ENCODE assay signal across 8 cellular contexts in the genomic region with DNA sequence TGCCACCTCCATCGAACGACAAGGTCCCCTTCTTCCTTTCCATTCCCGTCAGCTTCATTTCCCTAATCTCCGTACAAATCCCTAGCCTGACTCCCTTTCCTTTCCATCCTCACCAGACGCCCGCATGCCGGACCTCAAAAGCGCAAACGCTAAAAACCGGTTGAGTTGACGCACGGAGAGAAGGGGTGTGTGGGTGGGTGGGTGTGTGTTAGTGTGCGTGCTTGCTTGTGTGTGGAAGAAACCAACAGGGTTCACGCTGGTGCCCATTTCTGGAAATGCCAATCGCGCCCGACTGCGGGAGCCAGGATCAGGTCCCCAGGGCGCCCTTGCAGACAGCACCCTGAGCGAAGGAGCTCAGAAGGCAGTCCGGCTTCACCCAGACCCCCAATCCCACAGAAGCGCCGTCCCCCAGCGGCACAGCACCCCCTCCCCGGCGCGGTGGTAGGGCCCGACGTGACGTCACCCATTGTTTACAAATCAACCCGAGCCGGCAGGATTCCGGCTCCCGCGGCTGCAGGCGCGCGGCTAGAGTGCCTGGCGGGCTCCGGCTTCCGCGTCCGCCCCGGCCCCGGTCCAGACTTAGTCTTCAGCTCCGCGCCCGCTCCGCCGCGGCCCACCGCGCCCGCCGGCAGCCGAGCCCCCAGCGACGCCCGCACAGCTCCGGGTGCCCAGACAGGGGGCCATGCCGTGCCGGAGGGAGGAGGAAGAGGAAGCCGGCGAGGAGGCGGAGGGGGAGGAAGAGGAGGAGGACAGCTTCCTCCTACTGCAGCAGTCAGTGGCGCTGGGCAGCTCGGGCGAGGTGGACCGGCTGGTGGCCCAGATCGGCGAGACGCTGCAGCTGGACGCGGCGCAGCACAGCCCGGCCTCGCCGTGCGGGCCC.
A peak's percentile ranks its signal among the peaks of the same experiment; 100 is the strongest.
DNase-seq lines count a peak whose midpoint lies in the region; ATAC-seq and TF ChIP-seq lines count a peak whose summit lies in the region.

Gene FRAT1 (plus strand): TSS at position 500 of the 880 bp plus-strand sequence. CDS start 183 bp downstream, at position 683.

- no peaks in the 10 kb centered on the region for H3K36me3 ChIP-seq in DND-41 (ENCODE audit: insufficient read depth, low read length)
- no peaks in the 10 kb centered on the region for H3K36me3 ChIP-seq in KOPT-K1 (ENCODE audit: insufficient read depth, low read length)
- H3K36me3 ChIP-seq in neuron (ENCODE audit: insufficient read depth, low read length), result no peaks in the 10 kb centered on the region
- no peaks in the 10 kb centered on the region for H3K36me3 ChIP-seq in stomach smooth muscle (ENCODE audit: control insufficient read depth in 2 of 2, insufficient read depth in 2 of 2, low read length in 2 of 2)

- peak within 1 kb of the TSS; percentile 97 for H3K4me2 ChIP-seq in DND-41 (ENCODE audit: insufficient read depth, low read length)

- H2AFZ ChIP-seq in DND-41 (ENCODE audit: low read depth, low read length) (peak within 1 kb of the TSS; percentile 80), neuron (ENCODE audit: low read depth, low read length) (peak within 1 kb of the TSS; percentile 50)

- TF ChIP-seq CTCF in DND-41 (IDR thresholded peaks at IDR 0.05; ENCODE audit: borderline replicate concordance, extremely low read depth, low read length, poor library complexity, severe bottlenecking) (no peak), foreskin fibroblast (IDR thresholded peaks at IDR 0.05; ENCODE audit: low read depth, low read length) (no peak)

- peak; percentile 89 for DNase-seq in DND-41
- DNase-seq in SHP77 (lab: John Stamatoyannopoulos, UW), result peak; percentile 74 to 76
- peak; percentile 83 for DNase-seq in activated gamma-delta T cell (lab: John Stamatoyannopoulos, UW)
- DNase-seq in foreskin fibroblast, result peak; percentile 84 to 94

- H3K4me3 ChIP-seq in DND-41 (ENCODE audit: low read depth in 1 of 2, low read length in 2 of 2) (peak within 1 kb of the TSS; percentile 55 to 58; a peak in 3 of 4 replicates), foreskin fibroblast (ENCODE audit: low read depth in 1 of 2, low read length in 2 of 2) (peak within 1 kb of the TSS; percentile 66 to 88), neuron (ENCODE audit: low read length) (peak within 1 kb of the TSS; percentile 69), stomach smooth muscle (ENCODE audit: low read length in 2 of 2) (peak within 1 kb of the TSS; percentile 86)

- 0 out of 2 replicates have a peak, but pooled peaks cover 3% of the 10 kb centered on the region for H3K79me2 ChIP-seq in DND-41 (ENCODE audit: insufficient read depth, low read length)

- peak within 1 kb of the TSS; percentile 79 for H3K27ac ChIP-seq in DND-41 (ENCODE audit: low read length)
- peak within 1 kb of the TSS; percentile 86 for H3K27ac ChIP-seq in KOPT-K1 (ENCODE audit: low read depth, low read length, poor library complexity, severe bottlenecking)
- H3K27ac ChIP-seq in stomach smooth muscle (ENCODE audit: low read length), result peak within 1 kb of the TSS; percentile 90

- H3K9ac ChIP-seq in DND-41 (ENCODE audit: low read depth, low read length) (peak within 1 kb of the TSS; percentile 61), stomach smooth muscle (ENCODE audit: low read length in 2 of 2) (peak within 1 kb of the TSS; percentile 87 to 97)

- H4K20me1 ChIP-seq in DND-41 (ENCODE audit: insufficient read depth, low read length), result 0 out of 2 replicates have a peak, but pooled peaks cover 3% of the 10 kb centered on the region

- H3K9me3 ChIP-seq in DND-41 (ENCODE audit: insufficient read depth, low read length, severe bottlenecking) (no peaks in the 10 kb centered on the region), KOPT-K1 (ENCODE audit: insufficient read depth, low read length, poor library complexity, severe bottlenecking) (no peaks in the 10 kb centered on the region), neuron (ENCODE audit: low read length) (peaks cover 2% of the 10 kb centered on the region), stomach smooth muscle (ENCODE audit: control insufficient read depth in 2 of 2, low read length in 2 of 2) (no peaks in the 10 kb centered on the region)

- H3K27me3 ChIP-seq in DND-41 (ENCODE audit: insufficient read depth, low read length, poor library complexity) (peaks cover 7% of the 10 kb centered on the region), neuron (ENCODE audit: insufficient read depth, low read length) (peaks cover 7% of the 10 kb centered on the region), stomach smooth muscle (ENCODE audit: control insufficient read depth in 1 of 2, insufficient read depth in 2 of 2, low read length in 2 of 2) (no peaks in the 10 kb centered on the region)

- ATAC-seq in DND-41 (ENCODE audit: insufficient read depth, low read depth), result peak; percentile 83
- ATAC-seq in GM21723 (IDR thresholded peaks at IDR 0.05; ENCODE audit: unreplicated experiment), result peak; percentile 83

- peaks cover 23% of the 10 kb centered on the region for H3K4me1 ChIP-seq in DND-41 (ENCODE audit: insufficient read depth, low read length)
- H3K4me1 ChIP-seq in neuron (ENCODE audit: insufficient read depth, low read length), result peaks cover 20% of the 10 kb centered on the region
- peaks cover 28% of the 10 kb centered on the region for H3K4me1 ChIP-seq in stomach smooth muscle (ENCODE audit: control insufficient read depth, insufficient read depth, low read length)

Comparison
In these comparisons a context has a peak if more than half of its experiments do, and no peak if none do; other contexts are left out.
1. Peak in every context shown above with its lines: DNase-seq, ATAC-seq, H3K4me3 ChIP-seq and H3K27ac ChIP-seq.